ENCODE assay signal across 8 cellular contexts in the genomic region with DNA sequence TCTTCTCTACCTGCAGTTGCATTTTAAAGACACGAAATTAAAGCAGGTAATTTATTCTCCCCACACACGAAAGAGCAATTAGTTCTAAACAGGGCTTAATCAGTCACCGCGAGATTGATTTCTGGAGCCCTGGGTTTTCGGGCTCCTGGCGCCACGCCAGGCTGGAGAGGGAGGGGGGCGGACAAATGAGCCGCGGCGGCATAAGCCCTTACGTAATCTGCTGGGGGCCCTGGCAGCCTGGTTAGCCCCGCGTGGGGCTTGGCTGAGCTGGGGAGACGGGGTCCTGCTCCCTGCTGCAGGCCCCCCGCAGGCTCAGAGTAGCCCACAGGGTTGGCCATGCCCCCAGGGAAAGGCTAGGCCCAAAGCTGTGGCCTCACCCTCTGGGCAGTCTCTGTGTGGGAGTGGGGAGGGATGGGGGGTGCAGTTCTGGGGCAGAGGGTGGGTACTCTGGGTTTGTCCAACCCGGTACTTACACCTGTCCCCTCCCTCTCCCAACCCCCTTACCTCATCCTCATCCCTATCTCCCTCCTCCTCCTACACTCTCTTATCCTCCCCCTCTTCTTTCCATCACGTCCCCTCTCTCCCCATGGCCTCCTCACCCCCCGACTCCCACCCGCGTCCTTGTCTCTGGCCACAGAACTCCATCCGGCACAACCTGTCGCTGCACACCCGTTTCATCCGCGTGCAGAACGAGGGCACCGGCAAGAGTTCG. TPM values are rescaled to one million over a fixed set of nuclear protein-coding genes. Genes with fewer than 3 reads are reported as not detected.
A peak's percentile ranks its signal among the peaks of the same experiment; 100 is the strongest.
DNase-seq lines count a peak whose midpoint lies in the region; ATAC-seq lines count a peak whose summit lies in the region.

No MANE protein-coding gene starts in this region.

- no peak overlapping the region for H3K27ac Mint-ChIP-seq in T-helper 2 cell treated with Interferon-gamma antibody and Interleukin-4, amounts not matched to agents 5 μg/mL and 100 μg/mL, for 36 hours
- H3K27ac Mint-ChIP-seq in naive thymus-derived CD4-positive, alpha-beta T cell: peak overlapping the region in 2 of 9 donors; percentile 38 to 73

- no peaks in the 10 kb centered on the region for H3K36me3 Mint-ChIP-seq in T-helper 2 cell treated with Interferon-gamma antibody and Interleukin-4, amounts not matched to agents 5 μg/mL and 100 μg/mL, for 36 hours (ENCODE audit: low read depth)
- H3K36me3 Mint-ChIP-seq in naive thymus-derived CD4-positive, alpha-beta T cell: peaks cover 0 to 11% (median 0%) of the 10 kb centered on the region in 5 donors

- H3K9me3 Mint-ChIP-seq in T-helper 2 cell treated with Interferon-gamma antibody and Interleukin-4, amounts not matched to agents 5 μg/mL and 100 μg/mL, for 36 hours: no peaks in the 10 kb centered on the region
- peaks cover 0 to 3% (median 0%) of the 10 kb centered on the region in 11 donors for H3K9me3 Mint-ChIP-seq in naive thymus-derived CD4-positive, alpha-beta T cell

- CTCF ChIA-PET in naive thymus-derived CD4-positive, alpha-beta T cell (lab: Charles Lee): no interaction called here

- H3K27me3 Mint-ChIP-seq in T-helper 2 cell treated with Interferon-gamma antibody and Interleukin-4, amounts not matched to agents 5 μg/mL and 100 μg/mL, for 36 hours (ENCODE audit: low read depth): peaks cover 50% of the 10 kb centered on the region
- peaks cover 61 to 74% (median 71%) of the 10 kb centered on the region in 5 donors for H3K27me3 Mint-ChIP-seq in naive thymus-derived CD4-positive, alpha-beta T cell

- H3K36me3 ChIP-seq in naive thymus-derived CD4-positive, alpha-beta T cell (ENCODE audit: control insufficient read depth in 2 of 3, insufficient read depth in 3 of 3, low read length in 3 of 3): no peaks in the 10 kb centered on the region

- intact Hi-C loops in naive thymus-derived CD4-positive, alpha-beta T cell (cut with micrococcal nuclease): no loop called here

- H3K9me3 ChIP-seq in naive thymus-derived CD4-positive, alpha-beta T cell (ENCODE audit: control insufficient read depth in 2 of 3, low read length in 3 of 3): no peaks in the 10 kb centered on the region

- H3K4me1 Mint-ChIP-seq in T-helper 2 cell treated with Interferon-gamma antibody and Interleukin-4, amounts not matched to agents 5 μg/mL and 100 μg/mL, for 36 hours (ENCODE audit: low read depth): peaks cover 8% of the 10 kb centered on the region
- H3K4me1 Mint-ChIP-seq in naive thymus-derived CD4-positive, alpha-beta T cell: peaks cover 0 to 19% (median 14%) of the 10 kb centered on the region in 7 donors

- no peak overlapping the region for H3K27ac ChIP-seq in naive thymus-derived CD4-positive, alpha-beta T cell (ENCODE audit: low read depth, low read length)

- H3K4me3 Mint-ChIP-seq in T-helper 2 cell treated with Interferon-gamma antibody and Interleukin-4, amounts not matched to agents 5 μg/mL and 100 μg/mL, for 36 hours: peak overlapping the region; percentile 70
- H3K4me3 Mint-ChIP-seq in naive thymus-derived CD4-positive, alpha-beta T cell: peak overlapping the region; percentile 75 to 92 (median 83)

- no peak for ATAC-seq in naive thymus-derived CD4-positive, alpha-beta T cell
- no peak for ATAC-seq in HG03521 (IDR thresholded peaks at IDR 0.05; ENCODE audit: unreplicated experiment)
- ATAC-seq in HG03095 (IDR thresholded peaks at IDR 0.05; ENCODE audit: unreplicated experiment): no peak

- no peaks in the 10 kb centered on the region for H3K4me1 ChIP-seq in naive thymus-derived CD4-positive, alpha-beta T cell (ENCODE audit: control insufficient read depth in 2 of 2, insufficient read depth in 2 of 2, low read length in 2 of 2)

- peaks cover 0 to 9% of the 10 kb centered on the region in 2 donors for H3K27me3 ChIP-seq in naive thymus-derived CD4-positive, alpha-beta T cell (ENCODE audit: control insufficient read depth in 2 of 2, insufficient read depth in 2 of 2, low read length in 2 of 2)

- H3K4me3 ChIP-seq in naive thymus-derived CD4-positive, alpha-beta T cell (ENCODE audit: low read length): peak overlapping the region; percentile 17

- POLR2A ChIA-PET in naive thymus-derived CD4-positive, alpha-beta T cell (lab: Charles Lee): no interaction called here

- no peak for DNase-seq in T-helper 2 cell treated with Interferon-gamma antibody and Interleukin-4, amounts not matched to agents 5 μg/mL and 100 μg/mL, for 36 hours (ENCODE audit: low spot score)
- DNase-seq in T-helper 2 cell: no peak
- DNase-seq in NOMO-1 treated with dmso at 0.1 percent for 144 hours (lab: John Stamatoyannopoulos, UW; ENCODE audit: unreplicated experiment): peak; percentile 62
- peak; percentile 39 for DNase-seq in effector CD8-positive, alpha-beta T cell (lab: John Stamatoyannopoulos, UW)
- DNase-seq in naive thymus-derived CD4-positive, alpha-beta T cell: no peak
- no peak for DNase-seq in GM19238 (ENCODE audit: insufficient read length, low spot score)

RNA-seq across cellular contexts. Expression of gene FOXO6, which starts 19.9 kb away (rescaled TPM):
- 1 to 10 TPM in 1 of 5 experiments, under 1 TPM in 1, not detected in 3; 0.66 to 1.3 TPM for total RNA-seq in naive thymus-derived CD4-positive, alpha-beta T cell
- polyA plus RNA-seq in naive thymus-derived CD4-positive, alpha-beta T cell: not detected

Comparison
In these comparisons a context has a peak if more than half of its experiments do, and no peak if none do; other contexts are left out.
1. DNase-seq: peak in NOMO-1 treated with dmso at 0.1 percent for 144 hours (single experiment) and effector CD8-positive, alpha-beta T cell (single experiment); none in T-helper 2 cell treated with Interferon-gamma antibody and Interleukin-4, amounts not matched to agents 5 μg/mL and 100 μg/mL, for 36 hours (single experiment), T-helper 2 cell (0 of 5), naive thymus-derived CD4-positive, alpha-beta T cell (0 of 9) and GM19238 (single experiment).